In the genomic region with DNA sequence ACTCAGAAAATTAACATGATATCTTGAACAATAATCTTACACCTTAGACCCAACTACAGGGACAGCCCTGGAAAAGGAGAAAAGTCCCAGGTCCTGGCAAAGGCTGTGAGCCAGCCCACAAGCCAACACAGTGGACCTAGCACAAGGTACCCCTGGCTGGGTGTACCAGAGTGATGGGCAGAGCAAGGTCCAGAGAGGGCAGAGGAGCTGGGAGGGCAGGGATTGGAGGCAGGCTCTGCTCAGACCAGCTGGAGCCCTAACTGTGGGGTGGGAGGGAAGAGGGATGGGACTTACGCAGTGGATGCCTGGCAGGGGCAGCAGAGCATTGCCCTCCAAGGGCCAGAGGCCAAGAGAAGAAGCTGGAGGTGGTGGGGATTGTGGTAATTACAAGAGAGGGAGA, we compare ENCODE assay signal across 33 cellular contexts.
"Had no signal": no experiment of that assay in that cellular context is flagged by ENCODE, and none has a peak within 500 bp of the region (broad histone marks: within the 10 kb centered on the region; RNA-seq: fewer than 3 reads in every experiment).

No MANE protein-coding gene starts in this region.

- H3K4me3 ChIP-seq: ascending aorta, cardiac muscle cell had no signal

- H3K27me3 ChIP-seq: ascending aorta had no signal

- H3K4me1 Mint-ChIP-seq: activated naive CD4-positive, alpha-beta T cell treated with anti-CD3 and anti-CD28 coated beads, Interleukin-2, amount 50 U/mL, for 24 hours had no signal

- H3K9me3 ChIP-seq: ascending aorta had no signal

- H3K27ac ChIP-seq: ascending aorta, cardiac muscle cell, WERI-Rb-1 had no signal

- ATAC-seq: activated CD8-positive, alpha-beta memory T cell treated with anti-CD3 and anti-CD28 coated beads, Interleukin-2, amount 10 ng/mL, durations not matched to agents 7 days and 5 days; activated T-cell treated with anti-CD3 and anti-CD28 coated beads, Interleukin-2, amount 50 U/mL, for 72 hours; activated T-helper 17 cell treated with anti-CD3 and anti-CD28 coated beads, Interleukin-2, amount 50 U/mL, for 72 hours had no signal

- H3K4me1 ChIP-seq: ascending aorta had no signal

- DNase-seq: activated CD4-positive, alpha-beta memory T cell treated with anti-CD3 and anti-CD28 coated beads, Interleukin-2, amount 10 ng/mL, durations not matched to agents 7 days and 5 days; activated CD4-positive, alpha-beta T cell treated with anti-CD3 and anti-CD28 coated beads for 1 hour; activated CD4-positive, alpha-beta T cell treated with anti-CD3 and anti-CD28 coated beads for 48 hours; activated CD4-positive, CD25-positive, alpha-beta regulatory T cell; activated CD8-positive, alpha-beta memory T cell treated with anti-CD3 and anti-CD28 coated beads for 24 hours; activated CD8-positive, alpha-beta memory T cell treated with anti-CD3 and anti-CD28 coated beads, Interleukin-2, amount 10 ng/mL, durations not matched to agents 7 days and 5 days; activated CD8-positive, alpha-beta memory T cell treated with anti-CD3 and anti-CD28 coated beads, Interleukin-2, amount 50 U/mL, for 48 hours; activated gamma-delta T cell; activated naive CD4-positive, alpha-beta T cell treated with Interleukin-2 at 50 U/mL for 16 hours; activated naive CD8-positive, alpha-beta T cell treated with anti-CD3 and anti-CD28 coated beads, Interleukin-2, amount 10 ng/mL, durations not matched to agents 7 days and 5 days; activated T-cell treated with anti-CD3 and anti-CD28 coated beads, Interleukin-2, amount 50 U/mL, for 72 hours; amygdala; KG1; MM.1S; MV-4-11; NCI-H1092; NCI-H1436 treated with DMSO at 0.1 percent for 48 hours; NCI-H1694 treated with DMSO at 0.1 percent for 48 hours; NCI-H2029; NCI-H345; NCI-H524 treated with DMSO at 0.1 percent for 48 hours; OCI-M1; Right ventricle myocardium superior; SW 1271; T-helper 1 cell; T-helper 2 cell; T-helper 9 cell; WERI-Rb-1 had no signal

- H3K27ac Mint-ChIP-seq: activated CD4-positive, alpha-beta memory T cell treated with anti-CD3 and anti-CD28 coated beads, Interleukin-2, amount 10 ng/mL, durations not matched to agents 7 days and 5 days; activated CD8-positive, alpha-beta memory T cell treated with anti-CD3 and anti-CD28 coated beads, Interleukin-2, amount 10 ng/mL, durations not matched to agents 7 days and 5 days; activated naive CD4-positive, alpha-beta T cell treated with anti-CD3 and anti-CD28 coated beads, Interleukin-2, amount 50 U/mL, for 24 hours; activated naive CD8-positive, alpha-beta T cell treated with anti-CD3 and anti-CD28 coated beads, Interleukin-2, amount 10 ng/mL, durations not matched to agents 7 days and 5 days; activated T-cell treated with anti-CD3 and anti-CD28 coated beads, Interleukin-2, amount 50 U/mL, for 72 hours; activated T-helper 17 cell treated with anti-CD3 and anti-CD28 coated beads, Interleukin-2, amount 50 U/mL, for 72 hours had no signal

- H3K4me3 Mint-ChIP-seq: activated CD4-positive, alpha-beta memory T cell treated with anti-CD3 and anti-CD28 coated beads, Interleukin-2, amount 10 ng/mL, durations not matched to agents 7 days and 5 days; activated CD8-positive, alpha-beta memory T cell treated with anti-CD3 and anti-CD28 coated beads, Interleukin-2, amount 10 ng/mL, durations not matched to agents 7 days and 5 days; activated naive CD4-positive, alpha-beta T cell treated with anti-CD3 and anti-CD28 coated beads, Interleukin-2, amount 50 U/mL, for 24 hours; activated naive CD8-positive, alpha-beta T cell treated with anti-CD3 and anti-CD28 coated beads, Interleukin-2, amount 10 ng/mL, durations not matched to agents 7 days and 5 days; activated T-cell treated with anti-CD3 and anti-CD28 coated beads, Interleukin-2, amount 50 U/mL, for 72 hours; activated T-helper 17 cell treated with anti-CD3 and anti-CD28 coated beads, Interleukin-2, amount 50 U/mL, for 72 hours; central memory CD8-positive, alpha-beta T cell had no signal

- H3K27me3 Mint-ChIP-seq: central memory CD8-positive, alpha-beta T cell had no signal

- H3K36me3 Mint-ChIP-seq: activated CD8-positive, alpha-beta memory T cell treated with anti-CD3 and anti-CD28 coated beads, Interleukin-2, amount 10 ng/mL, durations not matched to agents 7 days and 5 days; activated naive CD4-positive, alpha-beta T cell treated with anti-CD3 and anti-CD28 coated beads, Interleukin-2, amount 50 U/mL, for 24 hours; activated naive CD8-positive, alpha-beta T cell treated with anti-CD3 and anti-CD28 coated beads, Interleukin-2, amount 10 ng/mL, durations not matched to agents 7 days and 5 days had no signal

- H3K9me3 Mint-ChIP-seq: activated CD4-positive, alpha-beta memory T cell treated with anti-CD3 and anti-CD28 coated beads, Interleukin-2, amount 10 ng/mL, durations not matched to agents 7 days and 5 days; activated naive CD4-positive, alpha-beta T cell treated with anti-CD3 and anti-CD28 coated beads, Interleukin-2, amount 50 U/mL, for 24 hours; activated naive CD8-positive, alpha-beta T cell treated with anti-CD3 and anti-CD28 coated beads, Interleukin-2, amount 10 ng/mL, durations not matched to agents 7 days and 5 days; activated T-cell treated with anti-CD3 and anti-CD28 coated beads, Interleukin-2, amount 50 U/mL, for 72 hours; activated T-helper 17 cell treated with anti-CD3 and anti-CD28 coated beads, Interleukin-2, amount 50 U/mL, for 72 hours; central memory CD8-positive, alpha-beta T cell had no signal

- H3K36me3 ChIP-seq: ascending aorta, cardiac muscle cell, WERI-Rb-1 had no signal
